Comparison of ENCODE assay signal across 8 cellular contexts in genomic region chr21:17688912-17689874, GRCh38.
DNase-seq lines count a peak whose midpoint lies in the region; ATAC-seq and TF ChIP-seq lines count a peak whose summit lies in the region.

No MANE protein-coding gene starts in this region.

- H2AFZ ChIP-seq in OCI-LY3 (ENCODE audit: low read depth, low read length), result no peak overlapping the region; the same call in 1 of the 2 replicates

- H3K9me3 Mint-ChIP-seq in activated T-helper 1 cell treated with anti-CD3 and anti-CD28 coated beads, Interleukin-12 subunit alpha, Interleukin-12 subunit beta, Interleukin-2, Interleukin-4 antibody, amounts not matched to agents 30 ng/mL and 10 ng/mL and 1 ng/mL, durations not matched to agents 14 hours and 24 hours and 36 hours, result peaks cover 9% of the 10 kb centered on the region

- H3K27me3 Mint-ChIP-seq in activated T-helper 1 cell treated with anti-CD3 and anti-CD28 coated beads, Interleukin-12 subunit alpha, Interleukin-12 subunit beta, Interleukin-2, Interleukin-4 antibody, amounts not matched to agents 30 ng/mL and 10 ng/mL and 1 ng/mL, durations not matched to agents 14 hours and 24 hours and 36 hours (ENCODE audit: insufficient read depth), result peaks cover 3% of the 10 kb centered on the region

- H3K4me1 ChIP-seq in OCI-LY3 (ENCODE audit: low read length), result peaks cover 4% of the 10 kb centered on the region; the same call in 1 of the 2 replicates

- H3K27me3 ChIP-seq in OCI-LY3 (ENCODE audit: low read depth, low read length), result no peaks in the 10 kb centered on the region

- no peaks in the 10 kb centered on the region for H3K9me3 ChIP-seq in OCI-LY3 (ENCODE audit: insufficient read depth, low read length)

- H4K20me1 ChIP-seq in OCI-LY3 (ENCODE audit: insufficient read depth, low read length), result no peaks in the 10 kb centered on the region

- intact Hi-C loops in activated T-helper 1 cell treated with anti-CD3 and anti-CD28 coated beads, Interleukin-12 subunit alpha, Interleukin-12 subunit beta, Interleukin-2, Interleukin-4 antibody, amounts not matched to agents 30 ng/mL and 10 ng/mL and 1 ng/mL, durations not matched to agents 14 hours and 24 hours and 36 hours (cut with micrococcal nuclease), result no loop called here
- intact Hi-C loops in left cardiac atrium (cut with DNase I), result no loop called here

- no peak overlapping the region for H3K9ac ChIP-seq in OCI-LY3 (ENCODE audit: low read length)

- no peak overlapping the region for H3K27ac Mint-ChIP-seq in activated T-helper 1 cell treated with anti-CD3 and anti-CD28 coated beads, Interleukin-12 subunit alpha, Interleukin-12 subunit beta, Interleukin-2, Interleukin-4 antibody, amounts not matched to agents 30 ng/mL and 10 ng/mL and 1 ng/mL, durations not matched to agents 14 hours and 24 hours and 36 hours

- H3K36me3 Mint-ChIP-seq in activated T-helper 1 cell treated with anti-CD3 and anti-CD28 coated beads, Interleukin-12 subunit alpha, Interleukin-12 subunit beta, Interleukin-2, Interleukin-4 antibody, amounts not matched to agents 30 ng/mL and 10 ng/mL and 1 ng/mL, durations not matched to agents 14 hours and 24 hours and 36 hours (ENCODE audit: low read depth), result peaks cover 3% of the 10 kb centered on the region

- H3K4me3 Mint-ChIP-seq in activated T-helper 1 cell treated with anti-CD3 and anti-CD28 coated beads, Interleukin-12 subunit alpha, Interleukin-12 subunit beta, Interleukin-2, Interleukin-4 antibody, amounts not matched to agents 30 ng/mL and 10 ng/mL and 1 ng/mL, durations not matched to agents 14 hours and 24 hours and 36 hours, result no peak overlapping the region

- TF ChIP-seq CTCF in GM12874 (IDR thresholded peaks at IDR 0.05; ENCODE audit: insufficient read depth, low read depth, low read length) (peak; percentile 51), OCI-LY3 (IDR thresholded peaks at IDR 0.05; ENCODE audit: low read depth, low read length) (peak; percentile 50)

- peak overlapping the region; percentile 32; the same call in 1 of the 2 replicates for H3K4me2 ChIP-seq in OCI-LY3 (ENCODE audit: low read length)

- H3K4me1 Mint-ChIP-seq in activated T-helper 1 cell treated with anti-CD3 and anti-CD28 coated beads, Interleukin-12 subunit alpha, Interleukin-12 subunit beta, Interleukin-2, Interleukin-4 antibody, amounts not matched to agents 30 ng/mL and 10 ng/mL and 1 ng/mL, durations not matched to agents 14 hours and 24 hours and 36 hours (ENCODE audit: low read depth), result peaks cover 36% of the 10 kb centered on the region

- H3K27ac ChIP-seq in OCI-LY3 (ENCODE audit: low read length), result no peak overlapping the region

- peak; percentile 13 for DNase-seq in activated T-helper 1 cell treated with anti-CD3 and anti-CD28 coated beads, Interleukin-12 subunit alpha, Interleukin-12 subunit beta, Interleukin-2, Interleukin-4 antibody, amounts not matched to agents 30 ng/mL and 10 ng/mL and 1 ng/mL, durations not matched to agents 14 hours and 24 hours and 36 hours (ENCODE audit: low spot score)
- DNase-seq in left cardiac atrium, result peak; percentile 60
- peak; percentile 25 to 37 for DNase-seq in stimulated activated CD4-positive, alpha-beta T cell treated with anti-CD3 and anti-CD28 coated beads, Interleukin-1b, Interleukin-23, amount 100 ng/mL, for 4 hours (ENCODE audit: low read depth in 2 of 2)

- no peaks in the 10 kb centered on the region for H3K79me2 ChIP-seq in OCI-LY3 (ENCODE audit: low read length)

- H3K36me3 ChIP-seq in OCI-LY3 (replicated peaks; ENCODE audit: low read depth, low read length), result no peaks in the 10 kb centered on the region

- H3K4me3 ChIP-seq in OCI-LY3 (ENCODE audit: low read length), result no peak overlapping the region

- peak; percentile 78 to 95 for ATAC-seq in left cardiac atrium
- ATAC-seq in GM18498 (IDR thresholded peaks at IDR 0.05; ENCODE audit: unreplicated experiment), result no peak
- no peak for ATAC-seq in HG02884 (IDR thresholded peaks at IDR 0.05; ENCODE audit: unreplicated experiment)
- ATAC-seq in HG02571 (IDR thresholded peaks at IDR 0.05; ENCODE audit: unreplicated experiment), result no peak

Comparison
In these comparisons a context has a peak if more than half of its experiments do, and no peak if none do; other contexts are left out.
1. ATAC-seq: peak in left cardiac atrium (2 of 2); none in GM18498 (single experiment), HG02884 (single experiment) and HG02571 (single experiment).
2. Peak in every context shown above with its lines, with median percentiles within 50 percentile points of each other: DNase-seq.